Comparison of ENCODE assay signal across 8 cellular contexts in genomic region chr18:76450452-76450851, GRCh38. TPM values are rescaled to one million over a fixed set of nuclear protein-coding genes. Genes with fewer than 3 reads are reported as not detected.
DNase-seq lines count a peak whose midpoint lies in the region; ATAC-seq and FAIRE-seq lines count a peak whose summit lies in the region.

No MANE protein-coding gene starts in this region.

- H3K27me3 ChIP-seq in H7 (ENCODE audit: control insufficient read depth, insufficient read depth, low read length) (peaks cover 9% of the 10 kb centered on the region; the same call in 1 of the 2 replicates), skeletal muscle satellite cell (ENCODE audit: control insufficient read depth, insufficient read depth, low read length) (no peaks in the 10 kb centered on the region)

- H3K4me1 ChIP-seq in skeletal muscle satellite cell (ENCODE audit: control insufficient read depth, insufficient read depth, low read length): peaks cover 81% of the 10 kb centered on the region

- H3K36me3 Mint-ChIP-seq in activated T-helper 2 cell treated with anti-CD3 and anti-CD28 coated beads, Interferon-gamma antibody, Interleukin-2, Interleukin-4, amounts not matched to agents 10 μg/mL and 5 μg/mL and 100 μg/mL, durations not matched to agents 14 hours and 24 hours and 36 hours (ENCODE audit: low read depth): no peaks in the 10 kb centered on the region

- no peak for FAIRE-seq in frontal cortex (lab: Jason Lieb, UNC)

- no peak for DNase-seq in H7
- DNase-seq in activated T-helper 2 cell treated with anti-CD3 and anti-CD28 coated beads, Interferon-gamma antibody, Interleukin-2, Interleukin-4, amounts not matched to agents 10 μg/mL and 5 μg/mL and 100 μg/mL, durations not matched to agents 14 hours and 24 hours and 36 hours (ENCODE audit: low spot score): no peak
- DNase-seq in left ventricle myocardium superior: no peak
- DNase-seq in NCI-H1105 treated with DMSO at 0.1 percent for 48 hours (lab: John Stamatoyannopoulos, UW): no peak
- DNase-seq in frontal cortex (ENCODE audit: low spot score in 2 of 2): no peak
- DNase-seq in RPMI8226: no peak

- peak overlapping the region; percentile 32; the same call in 1 of the 2 replicates for H3K4me3 ChIP-seq in H7 (ENCODE audit: insufficient read depth, low read depth, low read length)
- peak overlapping the region; percentile 69 for H3K4me3 ChIP-seq in skeletal muscle satellite cell (ENCODE audit: low read length)

- peak overlapping the region; percentile 91 for H3K9ac ChIP-seq in skeletal muscle satellite cell (ENCODE audit: low read depth, low read length)

- H3K4me1 Mint-ChIP-seq in activated T-helper 2 cell treated with anti-CD3 and anti-CD28 coated beads, Interferon-gamma antibody, Interleukin-2, Interleukin-4, amounts not matched to agents 10 μg/mL and 5 μg/mL and 100 μg/mL, durations not matched to agents 14 hours and 24 hours and 36 hours (ENCODE audit: low read depth): peaks cover 15% of the 10 kb centered on the region

- no peak overlapping the region for H3K27ac Mint-ChIP-seq in activated T-helper 2 cell treated with anti-CD3 and anti-CD28 coated beads, Interferon-gamma antibody, Interleukin-2, Interleukin-4, amounts not matched to agents 10 μg/mL and 5 μg/mL and 100 μg/mL, durations not matched to agents 14 hours and 24 hours and 36 hours

- H3K9me3 Mint-ChIP-seq in activated T-helper 2 cell treated with anti-CD3 and anti-CD28 coated beads, Interferon-gamma antibody, Interleukin-2, Interleukin-4, amounts not matched to agents 10 μg/mL and 5 μg/mL and 100 μg/mL, durations not matched to agents 14 hours and 24 hours and 36 hours: no peaks in the 10 kb centered on the region

- no peaks in the 10 kb centered on the region for H3K9me3 ChIP-seq in skeletal muscle satellite cell (replicated peaks; ENCODE audit: low read length)

- peak overlapping the region; percentile 63 for H3K4me3 Mint-ChIP-seq in activated T-helper 2 cell treated with anti-CD3 and anti-CD28 coated beads, Interferon-gamma antibody, Interleukin-2, Interleukin-4, amounts not matched to agents 10 μg/mL and 5 μg/mL and 100 μg/mL, durations not matched to agents 14 hours and 24 hours and 36 hours (ENCODE audit: low read depth)

- ATAC-seq in left ventricle myocardium superior: peak; percentile 28
- no peak for ATAC-seq in GM19023 (IDR thresholded peaks at IDR 0.05; ENCODE audit: unreplicated experiment)

- peak overlapping the region; percentile 84 for H3K4me2 ChIP-seq in skeletal muscle satellite cell (ENCODE audit: low read length)

- peaks cover 39% of the 10 kb centered on the region for H3K27me3 Mint-ChIP-seq in activated T-helper 2 cell treated with anti-CD3 and anti-CD28 coated beads, Interferon-gamma antibody, Interleukin-2, Interleukin-4, amounts not matched to agents 10 μg/mL and 5 μg/mL and 100 μg/mL, durations not matched to agents 14 hours and 24 hours and 36 hours (ENCODE audit: low read depth)

- H3K36me3 ChIP-seq in H7 (replicated peaks; ENCODE audit: control insufficient read depth, insufficient read depth, low read length) (no peaks in the 10 kb centered on the region), skeletal muscle satellite cell (ENCODE audit: insufficient read depth, low read length) (no peaks in the 10 kb centered on the region)

- intact Hi-C loops in activated T-helper 2 cell treated with anti-CD3 and anti-CD28 coated beads, Interferon-gamma antibody, Interleukin-2, Interleukin-4, amounts not matched to agents 10 μg/mL and 5 μg/mL and 100 μg/mL, durations not matched to agents 14 hours and 24 hours and 36 hours (cut with micrococcal nuclease): loop anchor here (5.0 kb wide), 1 partner anchor 42 kb away; no protein-coding TSS in a partner anchor
- intact Hi-C loops in left ventricle myocardium superior (cut with micrococcal nuclease): loop anchor here (5.0 kb wide), 1 partner anchor 42 kb away; no protein-coding TSS in a partner anchor

RNA-seq across cellular contexts. Expression of gene ZNF516, which starts 44.6 kb away (rescaled TPM):
- total RNA-seq in H7 (2014; rRNA removed; shearing (Covaris generic)): 41.8 and 53.9 TPM in 2 replicates
- total RNA-seq in activated T-helper 2 cell treated with anti-CD3 and anti-CD28 coated beads, Interferon-gamma antibody, Interleukin-2, Interleukin-4, amounts not matched to agents 10 μg/mL and 5 μg/mL and 100 μg/mL, durations not matched to agents 14 hours and 24 hours and 36 hours: 1.2 and 1.9 TPM in 2 replicates
- 14.0 TPM for total RNA-seq in left ventricle myocardium superior
- 19.5 and 21.2 TPM in 2 replicates for total RNA-seq in skeletal muscle satellite cell (2012; rRNA removed)
- 14.3 TPM for total RNA-seq in frontal cortex
